Comparison of ENCODE assay signal across 28 cellular contexts in the genomic region with DNA sequence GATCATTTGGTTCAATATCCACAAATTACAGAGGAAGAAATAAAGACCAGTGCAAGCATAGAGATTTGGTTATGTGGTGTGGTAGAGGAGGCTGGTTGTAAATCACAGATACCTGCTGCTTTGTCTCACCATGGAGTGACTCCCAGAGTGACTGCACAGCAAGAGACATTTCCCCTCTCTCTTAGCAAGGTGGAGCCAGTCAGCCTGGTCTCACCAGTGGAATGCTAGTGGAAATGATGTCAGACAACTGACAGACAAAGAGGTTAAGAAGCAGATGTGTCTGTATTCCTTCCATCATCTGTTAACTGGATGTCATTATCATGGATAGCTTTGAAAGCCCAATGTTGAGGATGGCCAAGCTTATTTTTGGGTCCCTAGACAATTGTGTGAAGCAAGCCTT.
DNase-seq lines count a peak whose midpoint lies in the region; ATAC-seq and TF ChIP-seq lines count a peak whose summit lies in the region.
"Had no signal": no experiment of that assay in that cellular context is flagged by ENCODE, and none has a peak within 500 bp of the region (broad histone marks: within the 10 kb centered on the region; RNA-seq: fewer than 3 reads in every experiment).

No MANE protein-coding gene starts in this region.

- H3K79me1 ChIP-seq in neuronal stem cell (ENCODE audit: low read depth, low read length) = no peaks in the 10 kb centered on the region

- H3K36me3 ChIP-seq in SJCRH30 = no peaks in the 10 kb centered on the region
- no peaks in the 10 kb centered on the region for H3K36me3 ChIP-seq in neuronal stem cell (replicated peaks in 1 of 2; ENCODE audit: control insufficient read depth in 2 of 2, insufficient read depth in 2 of 2, low read length in 2 of 2)
- H3K36me3 ChIP-seq: MG63, pancreas had no signal

- H3K9me3 ChIP-seq in SJCRH30 (replicated peaks) (no peaks in the 10 kb centered on the region), neuronal stem cell (replicated peaks in 1 of 2; ENCODE audit: control insufficient read depth in 2 of 2, insufficient read depth in 1 of 2, low read depth in 1 of 2, low read length in 2 of 2) (no peaks in the 10 kb centered on the region)
- H3K9me3 ChIP-seq: body of pancreas, MG63, pancreas had no signal

- no peak overlapping the region for H2AK5ac ChIP-seq in neuronal stem cell (ENCODE audit: low read depth, low read length)

- H3K9ac ChIP-seq in neuronal stem cell (ENCODE audit: low read depth, low read length, poor library complexity) = no peak overlapping the region
- H3K9ac ChIP-seq: KMS-11 had no signal

- no peak overlapping the region for H2BK15ac ChIP-seq in neuronal stem cell (ENCODE audit: low read length)

- H2BK12ac ChIP-seq in neuronal stem cell (ENCODE audit: low read length) = no peak overlapping the region

- ATAC-seq in stimulated activated naive CD8-positive, alpha-beta T cell treated with anti-CD3 and anti-CD28 coated beads, Interleukin-15, Interleukin-2, amounts not matched to agents 100 U/mL and 50 U/mL, for 24 hours = no peak
- ATAC-seq: body of pancreas, pancreas, right cardiac atrium had no signal

- H3K4ac ChIP-seq in neuronal stem cell (ENCODE audit: low read length) = no peak overlapping the region

- H2AFZ ChIP-seq in neuronal stem cell (ENCODE audit: low read length) = no peak overlapping the region

- no peak overlapping the region for H4K91ac ChIP-seq in neuronal stem cell (ENCODE audit: low read depth, low read length, poor library complexity)

- no peak overlapping the region for H3K4me3 ChIP-seq in SJCRH30
- H3K4me3 ChIP-seq in epithelial cell of proximal tubule (ENCODE audit: low read depth, low read length) = no peak overlapping the region
- H3K4me3 ChIP-seq in neuronal stem cell (ENCODE audit: low read length in 2 of 2) = no peak overlapping the region
- H3K4me3 ChIP-seq: body of pancreas, lung, MG63, pancreas had no signal

- H3K4me2 ChIP-seq in neuronal stem cell (ENCODE audit: insufficient read depth, low read length, poor library complexity, severe bottlenecking) = no peak overlapping the region
- H3K4me2 ChIP-seq: KMS-11 had no signal

- H3K4me1 ChIP-seq in SJCRH30 (no peaks in the 10 kb centered on the region; the same call in 1 of the 2 replicates), neuronal stem cell (ENCODE audit: control insufficient read depth in 2 of 2, insufficient read depth in 1 of 2, low read depth in 1 of 2, low read length in 2 of 2) (peaks cover 1 to 2% of the 10 kb centered on the region in 2 donors)
- H3K4me1 ChIP-seq: body of pancreas, pancreas had no signal

- no peak overlapping the region for H3K27ac ChIP-seq in SJCRH30
- no peak overlapping the region for H3K27ac ChIP-seq in neuronal stem cell (replicated peaks; ENCODE audit: low read length)
- H3K27ac ChIP-seq: body of pancreas, C4-2B, KMS-11, pancreas, VCaP had no signal

- no peak overlapping the region for H4K8ac ChIP-seq in neuronal stem cell (ENCODE audit: low read depth, low read length)

- H2BK5ac ChIP-seq in neuronal stem cell (ENCODE audit: low read length) = no peak overlapping the region

- H3K27me3 ChIP-seq in SJCRH30 (no peaks in the 10 kb centered on the region), neuronal stem cell (ENCODE audit: control insufficient read depth in 3 of 3, insufficient read depth in 3 of 3, low read depth in 1 of 3, low read length in 3 of 3) (no peaks in the 10 kb centered on the region)
- H3K27me3 ChIP-seq: body of pancreas, MG63, pancreas had no signal

- TF ChIP-seq CTCF in epithelial cell of proximal tubule (conservative IDR thresholded peaks at IDR 0.05; ENCODE audit: low read depth, low read length) = peak; percentile 15

- H3K14ac ChIP-seq in neuronal stem cell (ENCODE audit: low read length) = no peak overlapping the region

- H3K18ac ChIP-seq in neuronal stem cell (ENCODE audit: low read length) = no peak overlapping the region

- H3K23ac ChIP-seq in neuronal stem cell (ENCODE audit: low read depth, low read length, poor library complexity) = no peak overlapping the region

- H2BK120ac ChIP-seq in neuronal stem cell (ENCODE audit: low read depth, low read length) = no peak overlapping the region

- DNase-seq in DMS53 (lab: John Stamatoyannopoulos, UW) = peak; percentile 47
- peak; percentile 13 to 41 for DNase-seq in SJCRH30
- no peak for DNase-seq in epithelial cell of proximal tubule (ENCODE audit: low read depth)
- DNase-seq in putamen (ENCODE audit: low spot score) = peak; percentile 13
- DNase-seq in effector CD4-positive, alpha-beta T cell = no peak
- DNase-seq in stimulated activated naive CD8-positive, alpha-beta T cell treated with anti-CD3 and anti-CD28 coated beads, Interleukin-15, Interleukin-2, amounts not matched to agents 100 U/mL and 50 U/mL, for 24 hours = no peak
- no peak for DNase-seq in neuronal stem cell (ENCODE audit: low spot score)
- DNase-seq: activated CD4-positive, alpha-beta T cell treated with anti-CD3 and anti-CD28 coated beads for 4 hours; activated naive CD4-positive, alpha-beta T cell treated with anti-CD3 and anti-CD28 coated beads, Interleukin-2, amount 50 U/mL, for 16 hours; body of pancreas; cerebellar nuclear complex; COR-L47; dermis blood vessel endothelial cell; foreskin melanocyte; kidney glomerular epithelial cell; MG63; NCI-H1105; NCI-H1930; pancreas; right cardiac atrium; Right ventricle myocardium superior; stimulated activated CD4-positive, alpha-beta T cell treated with anti-CD3 and anti-CD28 coated beads, Interleukin-2, amount 100 ng/mL, for 24 hours; stimulated activated CD8-positive, alpha-beta memory T cell treated with anti-CD3 and anti-CD28 coated beads, Interleukin-4, amount 100 ng/mL, for 48 hours; trophoblast cell had no signal

Comparison
In these comparisons a context has a peak if more than half of its experiments do, and no peak if none do; other contexts are left out.
1. DNase-seq: peak in DMS53 (single experiment), SJCRH30 (2 of 2) and putamen (single experiment); none in epithelial cell of proximal tubule (single experiment), effector CD4-positive, alpha-beta T cell (single experiment), stimulated activated naive CD8-positive, alpha-beta T cell treated with anti-CD3 and anti-CD28 coated beads, Interleukin-15, Interleukin-2, amounts not matched to agents 100 U/mL and 50 U/mL, for 24 hours (single experiment) and neuronal stem cell (single experiment).